In the genomic region with DNA sequence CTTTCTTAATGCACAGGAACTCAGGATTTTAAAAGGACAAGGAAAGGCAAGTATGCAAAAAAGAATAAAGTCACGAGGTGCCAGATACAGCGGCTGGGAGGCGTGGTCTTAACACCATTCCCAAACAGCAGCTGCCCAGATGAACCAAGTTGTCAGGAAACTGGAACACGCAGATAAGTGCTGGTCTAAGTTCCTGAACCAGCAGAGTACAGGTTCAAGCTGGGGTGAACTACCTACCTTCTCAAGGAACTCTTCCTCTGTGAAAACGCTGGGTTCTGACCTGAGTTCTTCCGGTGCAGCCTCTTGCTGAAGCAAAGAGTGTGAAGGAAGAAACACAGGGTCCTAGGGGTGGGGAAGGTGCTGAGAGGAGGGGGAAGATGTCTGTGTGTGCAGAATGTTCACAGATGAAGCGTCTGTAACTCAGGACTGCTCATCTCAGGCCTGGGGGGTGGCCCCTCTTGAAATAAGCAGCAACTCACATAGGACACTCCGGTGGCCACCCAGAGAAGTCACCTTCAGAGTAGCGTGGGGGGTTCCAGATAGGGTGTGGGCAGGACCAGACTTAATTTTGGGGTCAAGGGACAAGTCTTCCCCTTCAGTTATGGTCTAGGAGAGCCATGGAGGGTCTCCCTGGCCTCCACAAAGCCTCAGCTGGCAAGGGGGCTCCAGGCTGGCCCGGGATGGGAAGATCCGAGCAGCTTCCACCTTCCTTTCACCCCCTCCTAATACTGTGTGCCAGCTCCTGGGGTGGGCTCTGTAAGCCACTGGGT, we compare ENCODE assay signal across 12 cellular contexts. TPM values are rescaled to one million over a fixed set of nuclear protein-coding genes. Genes with fewer than 3 reads are reported as not detected.
DNase-seq lines count a peak whose midpoint lies in the region; ATAC-seq and TF ChIP-seq lines count a peak whose summit lies in the region.
"Had no signal": no experiment of that assay in that cellular context is flagged by ENCODE, and none has a peak within 500 bp of the region (broad histone marks: within the 10 kb centered on the region; RNA-seq: fewer than 3 reads in every experiment).

No MANE protein-coding gene starts in this region.

- no peaks in the 10 kb centered on the region for H3K27me3 Mint-ChIP-seq in IgD-negative memory B cell
- H3K27me3 Mint-ChIP-seq: stimulated activated memory B cell treated with anti-CD40 and anti-IgM and Interleukin-4, amounts not matched to agents 10 μg/mL and 1 μg/mL and 100 μg/mL, for 72 hours had no signal

- TF ChIP-seq CTCF in left ventricle myocardium inferior (IDR thresholded peaks at IDR 0.05; ENCODE audit: borderline replicate concordance): no peak
- TF ChIP-seq CTCF in vagina (IDR thresholded peaks at IDR 0.05): no peak
- no peak for TF ChIP-seq CTCF in body of pancreas (IDR thresholded peaks at IDR 0.05)

- no peak overlapping the region for H3K23ac ChIP-seq in trophoblast cell (ENCODE audit: low read length)

- H3K4me3 ChIP-seq in left ventricle myocardium inferior (peak overlapping the region; percentile 19), vagina (no peak overlapping the region), body of pancreas (no peak overlapping the region), trophoblast cell (ENCODE audit: low read depth, low read length) (no peak overlapping the region)
- H3K4me3 ChIP-seq: skin epidermis had no signal

- peaks cover 2% of the 10 kb centered on the region for H3K36me3 Mint-ChIP-seq in IgD-negative memory B cell
- H3K36me3 Mint-ChIP-seq: stimulated activated memory B cell treated with anti-CD40 and anti-IgM and Interleukin-4, amounts not matched to agents 10 μg/mL and 1 μg/mL and 100 μg/mL, for 72 hours had no signal

- H3K27ac Mint-ChIP-seq in IgD-negative memory B cell: no peak overlapping the region
- H3K27ac Mint-ChIP-seq: stimulated activated memory B cell treated with anti-CD40 and anti-IgM and Interleukin-4, amounts not matched to agents 10 μg/mL and 1 μg/mL and 100 μg/mL, for 72 hours had no signal

- H3K9me3 ChIP-seq in left ventricle myocardium inferior (replicated peaks): peaks cover 7% of the 10 kb centered on the region
- no peaks in the 10 kb centered on the region for H3K9me3 ChIP-seq in vagina
- H3K9me3 ChIP-seq in body of pancreas: no peaks in the 10 kb centered on the region
- no peaks in the 10 kb centered on the region for H3K9me3 ChIP-seq in trophoblast cell (ENCODE audit: insufficient read depth, low read depth, low read length)

- peaks cover 7% of the 10 kb centered on the region for H3K79me1 ChIP-seq in trophoblast cell (ENCODE audit: low read length)

- no peak overlapping the region for H3K18ac ChIP-seq in trophoblast cell (ENCODE audit: low read length)

- WGBS in body of pancreas, 2 donors: 63% methylated on average over 8 to 11 of the region's 11 CpGs
- no CpG with 5 or more reads among the region's 11 CpGs for WGBS in trophoblast cell (ENCODE audit: extremely low coverage, insufficient coverage, insufficient read length)

- no peak overlapping the region for H4K91ac ChIP-seq in trophoblast cell (ENCODE audit: low read depth, low read length)

- no peak overlapping the region for H3K14ac ChIP-seq in trophoblast cell (ENCODE audit: low read length)

- H3K36me3 ChIP-seq in left ventricle myocardium inferior (peaks cover 9% of the 10 kb centered on the region), vagina (peaks cover 0 to 4% of the 10 kb centered on the region in 2 donors), body of pancreas (replicated peaks in 1 of 2; ENCODE audit: insufficient read depth in 1 of 2, low read depth in 2 of 2) (no peaks in the 10 kb centered on the region), trophoblast cell (ENCODE audit: control insufficient read depth in 1 of 2, insufficient read depth in 2 of 2, low read length in 2 of 2) (peaks cover 5 to 8% of the 10 kb centered on the region in 2 experiments)

- intact Hi-C loops in left ventricle myocardium inferior (cut with micrococcal nuclease) (loop anchor here (10.0 kb wide), 1 partner anchor 82 kb away; no protein-coding TSS in a partner anchor), vagina (cut with DNase I) (no loop called here), body of pancreas (cut with DNase I) (no loop called here)

- no peak overlapping the region for H2AK5ac ChIP-seq in trophoblast cell (ENCODE audit: low read length)

- peak overlapping the region; percentile 25 to 62 (median 44) for H3K4me3 Mint-ChIP-seq in IgD-negative memory B cell
- H3K4me3 Mint-ChIP-seq: stimulated activated memory B cell treated with anti-CD40 and anti-IgM and Interleukin-4, amounts not matched to agents 10 μg/mL and 1 μg/mL and 100 μg/mL, for 72 hours had no signal

- peak; percentile 53 for DNase-seq in UCSD-AML1 (lab: John Stamatoyannopoulos, UW; ENCODE audit: unreplicated experiment)
- peak; percentile 25 for DNase-seq in left ventricle myocardium inferior
- DNase-seq in stimulated activated CD8-positive, alpha-beta memory T cell treated with anti-CD3 and anti-CD28 coated beads, Interleukin-4, amount 100 ng/mL, for 48 hours: peak; percentile 39
- no peak for DNase-seq in vagina (ENCODE audit: extremely low spot score in 2 of 2)
- no peak for DNase-seq in body of pancreas
- DNase-seq in trophoblast cell: no peak
- DNase-seq: DND-41, NCI-H1105 treated with DMSO at 0.1 percent for 48 hours had no signal

- no peak overlapping the region for H2BK5ac ChIP-seq in trophoblast cell (ENCODE audit: low read depth, low read length, poor library complexity)

- no peak for ATAC-seq in body of pancreas
- ATAC-seq: stimulated activated memory B cell treated with anti-CD40 and anti-IgM and Interleukin-4, amounts not matched to agents 10 μg/mL and 1 μg/mL and 100 μg/mL, for 72 hours had no signal

- H3K27me3 ChIP-seq in left ventricle myocardium inferior (ENCODE audit: low read depth) (no peaks in the 10 kb centered on the region), vagina (no peaks in the 10 kb centered on the region), body of pancreas (no peaks in the 10 kb centered on the region), trophoblast cell (ENCODE audit: insufficient read depth, low read length) (no peaks in the 10 kb centered on the region)

- H4K12ac ChIP-seq in trophoblast cell (ENCODE audit: low read depth, low read length): no peak overlapping the region

- no peak overlapping the region for H3K4ac ChIP-seq in trophoblast cell (ENCODE audit: low read depth, low read length)

- H3K4me1 ChIP-seq in left ventricle myocardium inferior (peaks cover 65% of the 10 kb centered on the region), vagina (peaks cover 25% of the 10 kb centered on the region), body of pancreas (peaks cover 28% of the 10 kb centered on the region), trophoblast cell (ENCODE audit: control insufficient read depth in 1 of 2, insufficient read depth in 2 of 2, low read length in 2 of 2) (peaks cover 0 to 6% of the 10 kb centered on the region in 2 experiments)

- H3K27ac ChIP-seq in left ventricle myocardium inferior (replicated peaks) (peak overlapping the region; percentile 51), vagina (no peak overlapping the region), body of pancreas (no peak overlapping the region), trophoblast cell (ENCODE audit: low read depth, low read length) (no peak overlapping the region)

- H3K9ac ChIP-seq in trophoblast cell (ENCODE audit: low read length): no peak overlapping the region

- no peak overlapping the region for H4K8ac ChIP-seq in trophoblast cell (ENCODE audit: low read depth, low read length)

- no peak overlapping the region for H2BK120ac ChIP-seq in trophoblast cell (ENCODE audit: insufficient read depth, low read length, poor library complexity)

- no peak overlapping the region for H2BK12ac ChIP-seq in trophoblast cell (ENCODE audit: low read length)

- H2AFZ ChIP-seq in trophoblast cell (ENCODE audit: insufficient read depth, low read length, poor library complexity): no peak overlapping the region

- H3K4me2 ChIP-seq in trophoblast cell (ENCODE audit: low read length): no peak overlapping the region

- TF ChIP-seq POLR2A in vagina (IDR thresholded peaks at IDR 0.05) (no peak), body of pancreas (IDR thresholded peaks at IDR 0.05) (no peak)

- H3K4me1 Mint-ChIP-seq in IgD-negative memory B cell: peaks cover 16 to 23% (median 16%) of the 10 kb centered on the region in 3 donors

- H3K9me3 Mint-ChIP-seq in IgD-negative memory B cell: peaks cover 0 to 2% (median 0%) of the 10 kb centered on the region in 3 donors
- H3K9me3 Mint-ChIP-seq: stimulated activated memory B cell treated with anti-CD40 and anti-IgM and Interleukin-4, amounts not matched to agents 10 μg/mL and 1 μg/mL and 100 μg/mL, for 72 hours had no signal

- H3K79me2 ChIP-seq in trophoblast cell (ENCODE audit: control insufficient read depth, insufficient read depth, low read length, poor library complexity): peaks cover 9% of the 10 kb centered on the region

RNA-seq across cellular contexts. Expression of a gene that starts 3.2 kb away (rescaled TPM):
- 34.7 TPM for polyA plus RNA-seq in IgD-negative memory B cell
- total RNA-seq in left ventricle myocardium inferior (28.5 TPM), vagina (96.3 TPM), body of pancreas (100 to 1,000 TPM; 547 to 586 TPM)
- 19.1 and 19.8 TPM in 2 replicates for polyA plus RNA-seq in trophoblast cell (2013)

RNA-seq across cellular contexts. Expression of a gene that starts 31.1 kb away (rescaled TPM):
- 1.0 TPM for polyA plus RNA-seq in IgD-negative memory B cell
- total RNA-seq in left ventricle myocardium inferior (0.66 TPM), vagina (not detected), body of pancreas (under 1 TPM in 1 of 2 donors, not detected in 1; 0.52 TPM)
- not detected in 2 replicates for polyA plus RNA-seq in trophoblast cell (2013)
- total RNA-seq: fibroblast of lung had no signal
- polyA plus RNA-seq: fibroblast of lung had no signal

RNA-seq across cellular contexts. Expression of a gene that starts 35.0 kb away (rescaled TPM):
- polyA plus RNA-seq in IgD-negative memory B cell: not detected
- total RNA-seq in left ventricle myocardium inferior: not detected
- not detected for total RNA-seq in vagina
- total RNA-seq in body of pancreas: not detected
- not detected in 2 replicates for polyA plus RNA-seq in trophoblast cell (2013)
- total RNA-seq: fibroblast of lung had no signal
- polyA plus RNA-seq: fibroblast of lung had no signal

Comparison
In these comparisons a context has a peak if more than half of its experiments do, and no peak if none do; other contexts are left out.
1. DNase-seq: peak in UCSD-AML1 (single experiment), left ventricle myocardium inferior (single experiment) and stimulated activated CD8-positive, alpha-beta memory T cell treated with anti-CD3 and anti-CD28 coated beads, Interleukin-4, amount 100 ng/mL, for 48 hours (single experiment); none in vagina (0 of 2), body of pancreas (0 of 4) and trophoblast cell (0 of 2).